In the genomic region with DNA sequence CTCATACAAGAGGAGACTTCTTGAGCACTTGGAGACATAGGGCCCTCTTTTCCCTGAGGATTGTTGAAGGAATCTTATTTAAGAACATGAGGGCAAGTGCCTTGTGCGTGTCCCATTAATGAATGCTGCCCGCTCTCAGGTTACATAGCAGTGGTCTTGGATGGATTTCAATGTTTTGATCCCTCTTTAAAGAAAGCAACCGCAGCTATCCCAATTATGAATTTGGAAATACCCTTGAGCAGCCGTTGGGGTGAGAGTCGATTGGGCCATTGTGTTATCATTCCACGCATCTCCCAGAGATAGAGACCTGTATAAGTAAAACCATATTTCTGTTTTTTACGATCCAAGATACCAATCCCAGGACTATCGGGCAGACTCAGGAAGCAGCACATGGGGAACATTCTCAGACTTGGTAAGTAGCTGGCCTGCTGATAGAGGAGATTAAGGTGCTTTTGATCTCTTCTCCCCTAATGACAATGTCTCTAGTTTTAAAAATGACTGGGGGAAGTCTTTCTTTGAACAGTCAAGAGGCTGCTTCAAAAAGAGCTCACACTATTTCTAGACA, we compare ENCODE assay signal across 21 cellular contexts.
"Had no signal": no experiment of that assay in that cellular context is flagged by ENCODE, and none has a peak within 500 bp of the region (broad histone marks: within the 10 kb centered on the region; RNA-seq: fewer than 3 reads in every experiment).

No MANE protein-coding gene starts in this region.

- H3K36me3 Mint-ChIP-seq: activated naive CD8-positive, alpha-beta T cell treated with anti-CD3 and anti-CD28 coated beads for 36 hours; brain; stimulated activated effector memory CD8-positive, alpha-beta T cell treated with anti-CD3 and anti-CD28 coated beads, Interleukin-12 subunit alpha, Interleukin-12 subunit beta, amount 100 ng/mL, for 72 hours; type B pancreatic cell had no signal

- H3K4me3 ChIP-seq: dorsolateral prefrontal cortex, gastrocnemius medialis, left lung, neural progenitor cell, stomach, testis had no signal

- DNase-seq: activated naive CD8-positive, alpha-beta T cell treated with anti-CD3 and anti-CD28 coated beads for 36 hours; activated T-cell treated with anti-CD3 and anti-CD28 coated beads, Interleukin-2, amount 50 U/mL, for 72 hours; amniotic stem cell; central memory CD4-positive, alpha-beta T cell; dorsolateral prefrontal cortex; gastrocnemius medialis; left lung; mammary epithelial cell; right cardiac atrium; stimulated activated CD4-positive, alpha-beta T cell treated with anti-CD3 and anti-CD28 coated beads, Interleukin-4, amount 100 ng/mL, for 24 hours; stomach; T-helper 1 cell; T-helper 9 cell; testis had no signal

- ATAC-seq: activated T-cell treated with anti-CD3 and anti-CD28 coated beads, Interleukin-2, amount 50 U/mL, for 72 hours; gastrocnemius medialis; left lung; right cardiac atrium; stimulated activated effector memory CD8-positive, alpha-beta T cell treated with anti-CD3 and anti-CD28 coated beads, Interleukin-12 subunit alpha, Interleukin-12 subunit beta, amount 100 ng/mL, for 72 hours had no signal

- H3K27ac Mint-ChIP-seq: activated CD4-positive, alpha-beta T cell treated with anti-CD3 and anti-CD28 coated beads, Interleukin-2, amount 10 ng/mL, durations not matched to agents 24 days and 14 days; activated naive CD8-positive, alpha-beta T cell treated with anti-CD3 and anti-CD28 coated beads for 36 hours; activated T-cell treated with anti-CD3 and anti-CD28 coated beads, Interleukin-2, amount 50 U/mL, for 72 hours; brain; progenitor cell of endocrine pancreas; stimulated activated effector memory CD8-positive, alpha-beta T cell treated with anti-CD3 and anti-CD28 coated beads, Interleukin-12 subunit alpha, Interleukin-12 subunit beta, amount 100 ng/mL, for 72 hours; type B pancreatic cell had no signal

- H3K9me3 ChIP-seq: gastrocnemius medialis, left lung, stomach, testis had no signal

- H2AFZ ChIP-seq: neural progenitor cell had no signal

- H3K4me2 ChIP-seq: neural progenitor cell had no signal

- H3K27ac ChIP-seq: dorsolateral prefrontal cortex, epithelial cell of prostate, gastrocnemius medialis, left lung, neural progenitor cell, stomach, testis had no signal

- H3K4me1 ChIP-seq: left lung, stomach, testis had no signal

- H3K4me1 Mint-ChIP-seq: activated naive CD8-positive, alpha-beta T cell treated with anti-CD3 and anti-CD28 coated beads for 36 hours; stimulated activated effector memory CD8-positive, alpha-beta T cell treated with anti-CD3 and anti-CD28 coated beads, Interleukin-12 subunit alpha, Interleukin-12 subunit beta, amount 100 ng/mL, for 72 hours had no signal

- H3K4me3 Mint-ChIP-seq: activated CD4-positive, alpha-beta T cell treated with anti-CD3 and anti-CD28 coated beads, Interleukin-2, amount 10 ng/mL, durations not matched to agents 24 days and 14 days; activated naive CD8-positive, alpha-beta T cell treated with anti-CD3 and anti-CD28 coated beads for 36 hours; activated T-cell treated with anti-CD3 and anti-CD28 coated beads, Interleukin-2, amount 50 U/mL, for 72 hours; neural progenitor cell; stimulated activated effector memory CD8-positive, alpha-beta T cell treated with anti-CD3 and anti-CD28 coated beads, Interleukin-12 subunit alpha, Interleukin-12 subunit beta, amount 100 ng/mL, for 72 hours; type B pancreatic cell had no signal

- H3K9ac ChIP-seq: neural progenitor cell had no signal

- H3K27me3 Mint-ChIP-seq: progenitor cell of endocrine pancreas had no signal

- H3K27me3 ChIP-seq: dorsolateral prefrontal cortex, gastrocnemius medialis, neural progenitor cell, stomach, testis had no signal

- H3K9me3 Mint-ChIP-seq: activated CD4-positive, alpha-beta T cell treated with anti-CD3 and anti-CD28 coated beads, Interleukin-2, amount 10 ng/mL, durations not matched to agents 24 days and 14 days; activated naive CD8-positive, alpha-beta T cell treated with anti-CD3 and anti-CD28 coated beads for 36 hours; stimulated activated effector memory CD8-positive, alpha-beta T cell treated with anti-CD3 and anti-CD28 coated beads, Interleukin-12 subunit alpha, Interleukin-12 subunit beta, amount 100 ng/mL, for 72 hours had no signal

- H3K36me3 ChIP-seq: gastrocnemius medialis, left lung, neural progenitor cell, stomach had no signal
